ENCODE assay signal across 9 cellular contexts in the genomic region with DNA sequence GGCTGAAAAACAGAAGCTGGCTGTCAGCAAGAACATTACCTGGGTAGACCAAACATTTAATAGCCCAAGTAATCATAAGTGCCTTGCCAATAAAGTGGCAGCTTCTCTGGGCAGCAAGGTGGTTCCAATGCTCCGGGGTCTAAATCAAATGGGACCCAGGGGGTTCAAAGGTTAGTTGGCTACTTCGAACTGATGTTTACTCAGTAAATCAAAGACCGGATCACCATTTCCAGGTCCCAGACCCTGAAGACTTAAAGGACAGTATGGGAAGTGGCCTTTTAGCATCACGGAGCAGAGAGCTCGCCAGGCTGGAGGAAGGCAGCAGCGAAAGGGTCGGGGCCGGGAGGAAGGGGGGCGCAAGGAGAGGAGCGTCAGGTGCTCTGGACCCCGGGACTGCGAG. TPM values are rescaled to one million over a fixed set of nuclear protein-coding genes. Genes with fewer than 3 reads are reported as not detected.
DNase-seq lines count a peak whose midpoint lies in the region; ATAC-seq and TF ChIP-seq lines count a peak whose summit lies in the region.
"Had no signal": no experiment of that assay in that cellular context is flagged by ENCODE, and none has a peak within 500 bp of the region (broad histone marks: within the 10 kb centered on the region; RNA-seq: fewer than 3 reads in every experiment).

No MANE protein-coding gene starts in this region.

- no peak for ATAC-seq in activated CD8-positive, alpha-beta T cell treated with anti-CD3 and anti-CD28 coated beads for 36 hours
- ATAC-seq in stimulated activated naive B cell treated with anti-CD40 and anti-IgM and Interleukin-4, amounts not matched to agents 10 μg/mL and 1 μg/mL and 100 μg/mL, for 72 hours (replicated peaks): no peak
- ATAC-seq in sciatic nerve: no peak

- peak; percentile 45 for DNase-seq in NCI-H82 (lab: John Stamatoyannopoulos, UW)
- no peak for DNase-seq in NCI-H82 treated with DMSO at 0.1 percent for 48 hours (lab: John Stamatoyannopoulos, UW; ENCODE audit: unreplicated experiment)
- no peak for DNase-seq in activated CD8-positive, alpha-beta T cell treated with anti-CD3 and anti-CD28 coated beads for 36 hours
- DNase-seq in stimulated activated naive B cell treated with anti-CD40 and anti-IgM and Interleukin-4, amounts not matched to agents 10 μg/mL and 1 μg/mL and 100 μg/mL, for 72 hours: no peak
- no peak for DNase-seq in cortex of kidney (lab: John Stamatoyannopoulos, UW)
- DNase-seq in NCI-H526 treated with DMSO at 0.1 percent for 48 hours (lab: John Stamatoyannopoulos, UW): no peak
- DNase-seq in sciatic nerve (ENCODE audit: low spot score): no peak
- DNase-seq: activated CD4-positive, CD25-positive, alpha-beta regulatory T cell treated with anti-CD3 and anti-CD28 coated beads, Interleukin-2, amount 50 U/mL, for 72 hours had no signal

- peaks cover 8% of the 10 kb centered on the region for H3K9me3 ChIP-seq in iPS-18c (ENCODE audit: control insufficient read depth, insufficient read depth, low read length)

- H3K9me3 Mint-ChIP-seq in activated CD8-positive, alpha-beta T cell treated with anti-CD3 and anti-CD28 coated beads for 36 hours: no peaks in the 10 kb centered on the region
- no peaks in the 10 kb centered on the region for H3K9me3 Mint-ChIP-seq in stimulated activated naive B cell treated with anti-CD40 and anti-IgM and Interleukin-4, amounts not matched to agents 10 μg/mL and 1 μg/mL and 100 μg/mL, for 72 hours

- H3K4me1 Mint-ChIP-seq in activated CD8-positive, alpha-beta T cell treated with anti-CD3 and anti-CD28 coated beads for 36 hours (ENCODE audit: low read depth): peaks cover 53% of the 10 kb centered on the region
- H3K4me1 Mint-ChIP-seq in stimulated activated naive B cell treated with anti-CD40 and anti-IgM and Interleukin-4, amounts not matched to agents 10 μg/mL and 1 μg/mL and 100 μg/mL, for 72 hours: peaks cover 23 to 25% of the 10 kb centered on the region in 2 donors

- H3K4me3 Mint-ChIP-seq in activated CD8-positive, alpha-beta T cell treated with anti-CD3 and anti-CD28 coated beads for 36 hours: peak overlapping the region; percentile 82
- H3K4me3 Mint-ChIP-seq in stimulated activated naive B cell treated with anti-CD40 and anti-IgM and Interleukin-4, amounts not matched to agents 10 μg/mL and 1 μg/mL and 100 μg/mL, for 72 hours: peak overlapping the region; percentile 87 to 90

- CTCF ChIA-PET in activated CD8-positive, alpha-beta T cell treated with anti-CD3 and anti-CD28 coated beads for 36 hours (lab: Charles Lee): interaction anchor here (0.8 to 1.5 kb wide), 4 partner anchors 18 to 140 kb away, joined by 3 read pairs; no protein-coding TSS in a partner anchor

- no peak for TF ChIP-seq CTCF in activated CD8-positive, alpha-beta T cell treated with anti-CD3 and anti-CD28 coated beads for 36 hours (IDR thresholded peaks at IDR 0.05)

- intact Hi-C loops in activated CD8-positive, alpha-beta T cell treated with anti-CD3 and anti-CD28 coated beads for 36 hours (cut with micrococcal nuclease): loop anchor here (5.0 to 10.0 kb wide), 3 partner anchors 92 to 342 kb away; no protein-coding TSS in a partner anchor
- intact Hi-C loops in sciatic nerve (cut with DNase I): loop anchor here (10.0 kb wide), 1 partner anchor 342 kb away; no protein-coding TSS in a partner anchor

- peak overlapping the region; percentile 43 for H3K4me3 ChIP-seq in iPS-18c (ENCODE audit: insufficient read depth, low read depth, low read length)

- no peaks in the 10 kb centered on the region for H3K27me3 Mint-ChIP-seq in activated CD8-positive, alpha-beta T cell treated with anti-CD3 and anti-CD28 coated beads for 36 hours
- peaks cover 0 to 5% of the 10 kb centered on the region in 2 donors for H3K27me3 Mint-ChIP-seq in stimulated activated naive B cell treated with anti-CD40 and anti-IgM and Interleukin-4, amounts not matched to agents 10 μg/mL and 1 μg/mL and 100 μg/mL, for 72 hours

- peaks cover 7% of the 10 kb centered on the region for H3K36me3 Mint-ChIP-seq in activated CD8-positive, alpha-beta T cell treated with anti-CD3 and anti-CD28 coated beads for 36 hours (ENCODE audit: low read depth)
- peaks cover 16 to 22% of the 10 kb centered on the region in 2 donors for H3K36me3 Mint-ChIP-seq in stimulated activated naive B cell treated with anti-CD40 and anti-IgM and Interleukin-4, amounts not matched to agents 10 μg/mL and 1 μg/mL and 100 μg/mL, for 72 hours

- H3K27ac Mint-ChIP-seq in activated CD8-positive, alpha-beta T cell treated with anti-CD3 and anti-CD28 coated beads for 36 hours: peak overlapping the region; percentile 75
- peak overlapping the region; percentile 90 for H3K27ac Mint-ChIP-seq in stimulated activated naive B cell treated with anti-CD40 and anti-IgM and Interleukin-4, amounts not matched to agents 10 μg/mL and 1 μg/mL and 100 μg/mL, for 72 hours

- POLR2A ChIA-PET in activated CD8-positive, alpha-beta T cell treated with anti-CD3 and anti-CD28 coated beads for 36 hours (lab: Charles Lee): interaction anchor here (0.6 kb wide), 3 partner anchors 76 to 141 kb away, joined by 3 read pairs; no protein-coding TSS in a partner anchor

RNA-seq across cellular contexts. Expression of a gene that starts 1.0 kb away (rescaled TPM):
- 10 to 100 TPM; 80.9 to 86.9 TPM for total RNA-seq in activated CD8-positive, alpha-beta T cell treated with anti-CD3 and anti-CD28 coated beads for 36 hours
- total RNA-seq in sciatic nerve: 36.3 TPM
